13 cellular contexts compared by ENCODE assay signal in the genomic region with DNA sequence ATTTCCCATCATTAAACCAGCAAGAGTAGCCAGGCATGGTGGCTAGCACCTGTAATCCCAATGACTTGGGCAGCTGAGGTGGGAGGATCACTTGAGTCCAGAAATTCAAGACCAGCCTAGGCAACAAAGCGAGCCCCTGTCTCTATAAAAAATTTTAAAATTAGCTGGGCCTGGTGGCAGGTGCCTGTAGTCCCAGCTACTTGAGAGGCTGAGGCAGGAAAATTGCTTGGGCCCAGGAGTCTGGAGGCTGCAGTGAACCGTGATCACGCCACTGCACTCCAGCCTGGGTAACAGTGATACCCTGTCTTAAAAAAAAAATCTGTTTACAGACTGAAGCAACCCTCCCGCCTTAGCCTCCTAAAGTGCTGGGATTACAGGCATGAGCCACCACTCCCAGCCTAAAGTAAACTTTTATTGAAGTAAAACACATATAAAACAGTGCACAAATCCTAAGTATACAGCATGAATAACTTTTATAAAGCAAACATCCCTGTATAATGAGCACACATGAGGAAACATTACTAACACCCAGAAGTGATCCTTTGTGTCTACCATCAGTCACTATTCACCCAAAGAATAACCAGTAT. TPM values are rescaled to one million over a fixed set of nuclear protein-coding genes. Genes with fewer than 3 reads are reported as not detected.
DNase-seq lines count a peak whose midpoint lies in the region; ATAC-seq and TF ChIP-seq lines count a peak whose summit lies in the region.
"Had no signal": no experiment of that assay in that cellular context is flagged by ENCODE, and none has a peak within 500 bp of the region (broad histone marks: within the 10 kb centered on the region; RNA-seq: fewer than 3 reads in every experiment).

No MANE protein-coding gene starts in this region.

- peak overlapping the region; percentile 75 for H3K27ac Mint-ChIP-seq in dendritic cell treated with granulocyte-macrophage colony-stimulating factor and Interleukin-4, amounts not matched to agents 40 ng/mL and 50 ng/mL, for 4 days

- no peak for DNase-seq in activated T-cell treated with anti-CD3 and anti-CD28 coated beads, Interleukin-2, amount 50 U/mL, for 4 hours
- no peak for DNase-seq in activated T-cell treated with anti-CD3 and anti-CD28 coated beads for 4 hours
- no peak for DNase-seq in OCI-LY7 (ENCODE audit: low spot score)
- DNase-seq in germinal center (ENCODE audit: low spot score), result no peak
- no peak for DNase-seq in kidney glomerular epithelial cell (lab: John Stamatoyannopoulos, UW)
- no peak for DNase-seq in stimulated activated CD4-positive, alpha-beta T cell treated with anti-CD3 and anti-CD28 coated beads, Interleukin-4, amount 100 ng/mL, for 4 hours
- DNase-seq: AML-193, PC-9, uterus had no signal

- peaks cover 5% of the 10 kb centered on the region for H3K36me3 Mint-ChIP-seq in activated T-cell treated with anti-CD3 and anti-CD28 coated beads, Interleukin-2, amount 50 U/mL, for 4 hours (ENCODE audit: insufficient read depth)
- H3K36me3 Mint-ChIP-seq in dendritic cell treated with granulocyte-macrophage colony-stimulating factor and Interleukin-4, amounts not matched to agents 40 ng/mL and 50 ng/mL, for 4 days (ENCODE audit: low read depth), result peaks cover 8% of the 10 kb centered on the region

- no peaks in the 10 kb centered on the region for H3K36me3 ChIP-seq in OCI-LY7 (ENCODE audit: insufficient read depth, low read length)
- peaks cover 6% of the 10 kb centered on the region for H3K36me3 ChIP-seq in thymus (ENCODE audit: control insufficient read depth, insufficient read depth)
- H3K36me3 ChIP-seq: uterus had no signal

- no peaks in the 10 kb centered on the region; the same call in 1 of the 2 replicates for H3K79me2 ChIP-seq in OCI-LY7 (ENCODE audit: insufficient read depth, low read depth, low read length)

- POLR2A ChIA-PET in OCI-LY7 (lab: Charles Lee), result interaction anchor here (0.8 to 3.9 kb wide), 5 partner anchors 9 to 18 kb away, joined by 4 to 46 read pairs (median 8); a partner anchor contains a TSS

- no peaks in the 10 kb centered on the region for H4K20me1 ChIP-seq in OCI-LY7 (ENCODE audit: insufficient read depth, low read length)

- H3K9me3 Mint-ChIP-seq in activated T-cell treated with anti-CD3 and anti-CD28 coated beads, Interleukin-2, amount 50 U/mL, for 4 hours, result no peaks in the 10 kb centered on the region
- H3K9me3 Mint-ChIP-seq in dendritic cell treated with granulocyte-macrophage colony-stimulating factor and Interleukin-4, amounts not matched to agents 40 ng/mL and 50 ng/mL, for 4 days, result no peaks in the 10 kb centered on the region

- intact Hi-C loops in OCI-LY7 (cut with micrococcal nuclease; ENCODE audit: unreplicated experiment), result no loop called here
- intact Hi-C loops in dendritic cell treated with granulocyte-macrophage colony-stimulating factor and Interleukin-4, amounts not matched to agents 40 ng/mL and 50 ng/mL, for 4 days (cut with micrococcal nuclease), result no loop called here

- BruUV-seq in OCI-LY7 (replicated peaks; lab: Mats Ljungman, UMichigan), result no TSS peak

- peak overlapping the region; percentile 42 for H3K4me3 ChIP-seq in OCI-LY7 (ENCODE audit: low read depth, low read length, poor library complexity, severe bottlenecking)
- no peak overlapping the region for H3K4me3 ChIP-seq in thymus (ENCODE audit: low read length)
- H3K4me3 ChIP-seq: PC-9, uterus had no signal

- ATAC-seq in activated T-cell treated with anti-CD3 and anti-CD28 coated beads, Interleukin-2, amount 50 U/mL, for 4 hours, result no peak

- peaks cover 77% of the 10 kb centered on the region for H3K4me1 Mint-ChIP-seq in activated T-cell treated with anti-CD3 and anti-CD28 coated beads, Interleukin-2, amount 50 U/mL, for 4 hours (ENCODE audit: low read depth)
- H3K4me1 Mint-ChIP-seq in dendritic cell treated with granulocyte-macrophage colony-stimulating factor and Interleukin-4, amounts not matched to agents 40 ng/mL and 50 ng/mL, for 4 days (ENCODE audit: low read depth), result peaks cover 5% of the 10 kb centered on the region

- H3K4me3 Mint-ChIP-seq in activated T-cell treated with anti-CD3 and anti-CD28 coated beads, Interleukin-2, amount 50 U/mL, for 4 hours, result peak overlapping the region; percentile 58
- no peak overlapping the region for H3K4me3 Mint-ChIP-seq in dendritic cell treated with granulocyte-macrophage colony-stimulating factor and Interleukin-4, amounts not matched to agents 40 ng/mL and 50 ng/mL, for 4 days

- 90% methylated on average over 4 of the region's 4 CpGs for WGBS in thymus

- no peaks in the 10 kb centered on the region for H3K27me3 Mint-ChIP-seq in activated T-cell treated with anti-CD3 and anti-CD28 coated beads, Interleukin-2, amount 50 U/mL, for 4 hours (ENCODE audit: low read depth)
- no peaks in the 10 kb centered on the region for H3K27me3 Mint-ChIP-seq in dendritic cell treated with granulocyte-macrophage colony-stimulating factor and Interleukin-4, amounts not matched to agents 40 ng/mL and 50 ng/mL, for 4 days

- CTCF ChIA-PET in OCI-LY7 (lab: Charles Lee; ENCODE audit: unreplicated experiment), result interaction anchor here (1.2 kb wide), 1 partner anchor 14 kb away, joined by 5 read pairs; a partner anchor contains a TSS

- no peaks in the 10 kb centered on the region for H3K27me3 ChIP-seq in thymus (ENCODE audit: control insufficient read depth, insufficient read depth)
- H3K27me3 ChIP-seq: uterus had no signal

- H3K9me2 ChIP-seq in OCI-LY7 (ENCODE audit: insufficient read depth, low read length), result no peaks in the 10 kb centered on the region

- H3K9me3 ChIP-seq in OCI-LY7 (ENCODE audit: low read length) (no peaks in the 10 kb centered on the region), thymus (ENCODE audit: control insufficient read depth) (no peaks in the 10 kb centered on the region)
- H3K9me3 ChIP-seq: uterus had no signal

- H3K27ac ChIP-seq in OCI-LY7 (ENCODE audit: low read depth, low read length, poor library complexity, severe bottlenecking), result peak overlapping the region; percentile 88
- H3K27ac ChIP-seq in thymus (ENCODE audit: low read depth), result peak overlapping the region; percentile 93
- H3K27ac ChIP-seq: PC-9, uterus had no signal

- TF ChIP-seq CTCF in OCI-LY7 (conservative IDR thresholded peaks at IDR 0.05; ENCODE audit: low read length), result no peak

- H3K4me2 ChIP-seq in OCI-LY7 (ENCODE audit: low read length), result peak overlapping the region; percentile 66
- H3K4me2 ChIP-seq: PC-9 had no signal

- H2AFZ ChIP-seq in OCI-LY7 (ENCODE audit: low read length), result peak overlapping the region; percentile 50; the same call in 1 of the 2 replicates
- H2AFZ ChIP-seq: PC-9 had no signal

- peaks cover 91% of the 10 kb centered on the region for H3K4me1 ChIP-seq in OCI-LY7 (ENCODE audit: insufficient read depth, low read length, poor library complexity, severe bottlenecking)
- H3K4me1 ChIP-seq in thymus (ENCODE audit: control insufficient read depth, insufficient read depth, low read length), result peaks cover 14% of the 10 kb centered on the region
- H3K4me1 ChIP-seq: uterus had no signal

RNA-seq across cellular contexts. Expression of a gene that starts 12.6 kb away (rescaled TPM):
- 1 to 10 TPM; 1.3 to 2.6 (median 1.7) TPM for total RNA-seq in activated T-cell treated with anti-CD3 and anti-CD28 coated beads, Interleukin-2, amount 50 U/mL, for 4 hours
- 1.5 and 3.2 TPM in 2 replicates for total RNA-seq in OCI-LY7 (2014; rRNA removed; shearing (Covaris generic))
- total RNA-seq in OCI-LY7 (2022), result 1.8 and 2.4 TPM in 2 replicates
- polyA plus RNA-seq in thymus, result 2.1 TPM

RNA-seq across cellular contexts. Expression of a gene that starts 13.6 kb away (rescaled TPM):
- 100 to 1,000 TPM in 1 of 3 donors, 10 to 100 TPM in 2; 69.3 to 146 (median 88.9) TPM for total RNA-seq in activated T-cell treated with anti-CD3 and anti-CD28 coated beads, Interleukin-2, amount 50 U/mL, for 4 hours
- total RNA-seq in OCI-LY7 (2014; rRNA removed; shearing (Covaris generic)), result 82.7 and 145 TPM in 2 replicates
- 358 and 389 TPM in 2 replicates for total RNA-seq in OCI-LY7 (2022)
- polyA plus RNA-seq in thymus, result 119 TPM
- total RNA-seq: HT1080 had no signal

RNA-seq across cellular contexts. Expression of a gene that starts 45.4 kb away (rescaled TPM):
- total RNA-seq in activated T-cell treated with anti-CD3 and anti-CD28 coated beads, Interleukin-2, amount 50 U/mL, for 4 hours, result under 1 TPM in 2 of 3 donors, not detected in 1; 0.27 to 0.61 TPM
- total RNA-seq in OCI-LY7 (2014; rRNA removed; shearing (Covaris generic)), result not detected in 2 replicates
- total RNA-seq in OCI-LY7 (2022), result 0.29 and 0.81 TPM in 2 replicates
- polyA plus RNA-seq in thymus, result 0.30 TPM
- total RNA-seq: H1 had no signal
